14 cellular contexts compared by ENCODE assay signal in genomic region chr2:63057249-63058148, GRCh38. TPM values are rescaled to one million over a fixed set of nuclear protein-coding genes. Genes with fewer than 3 reads are reported as not detected.
DNase-seq lines count a peak whose midpoint lies in the region; ATAC-seq lines count a peak whose summit lies in the region.
"Had no signal": no experiment of that assay in that cellular context is flagged by ENCODE, and none has a peak within 500 bp of the region (broad histone marks: within the 10 kb centered on the region; RNA-seq: fewer than 3 reads in every experiment).

No MANE protein-coding gene starts in this region.

- H4K8ac ChIP-seq in mesendoderm (ENCODE audit: low read depth, low read length), result no peak overlapping the region

- no peak overlapping the region for H3K18ac ChIP-seq in mesendoderm (ENCODE audit: low read length)

- H3K23ac ChIP-seq in mesendoderm (ENCODE audit: low read length), result no peak overlapping the region

- H3K27ac Mint-ChIP-seq in CD4-positive, CD25-positive, alpha-beta regulatory T cell, result peak overlapping the region in 1 of 3 donors; percentile 16
- H3K27ac Mint-ChIP-seq in activated naive CD8-positive, alpha-beta T cell, result no peak overlapping the region

- no peaks in the 10 kb centered on the region for H3K36me3 Mint-ChIP-seq in CD4-positive, CD25-positive, alpha-beta regulatory T cell
- H3K36me3 Mint-ChIP-seq in activated naive CD8-positive, alpha-beta T cell, result peaks cover 4% of the 10 kb centered on the region

- no peak for DNase-seq in CD4-positive, CD25-positive, alpha-beta regulatory T cell
- DNase-seq in mesendoderm (peak; percentile 13), glomerular visceral epithelial cell (ENCODE audit: extremely low spot score) (no peak), KG1 (lab: John Stamatoyannopoulos, UW) (no peak)
- DNase-seq: brain microvascular endothelial cell, Calu3, NCI-H748 treated with DMSO at 0.1 percent for 48 hours, small intestine had no signal

- no peaks in the 10 kb centered on the region for H3K79me1 ChIP-seq in mesendoderm (ENCODE audit: low read length)

- no peak overlapping the region for H3K56ac ChIP-seq in mesendoderm (ENCODE audit: low read length)

- peaks cover 43% of the 10 kb centered on the region for H3K27me3 ChIP-seq in CD4-positive, CD25-positive, alpha-beta regulatory T cell (ENCODE audit: control insufficient read depth, insufficient read depth, low read length)
- H3K27me3 ChIP-seq in mesendoderm (ENCODE audit: insufficient read depth, low read length, poor library complexity), result peaks cover 68% of the 10 kb centered on the region
- H3K27me3 ChIP-seq: SJSA1 had no signal

- no peak overlapping the region for H2BK5ac ChIP-seq in mesendoderm (ENCODE audit: low read length)

- no peak overlapping the region for H4K5ac ChIP-seq in mesendoderm (ENCODE audit: low read length)

- peak overlapping the region; percentile 23 to 68 (median 48) for H3K4me3 Mint-ChIP-seq in CD4-positive, CD25-positive, alpha-beta regulatory T cell
- H3K4me3 Mint-ChIP-seq in activated naive CD8-positive, alpha-beta T cell, result peak overlapping the region; percentile 80

- no peaks in the 10 kb centered on the region for H3K79me2 ChIP-seq in mesendoderm (ENCODE audit: control insufficient read depth, insufficient read depth, low read length)

- H2BK120ac ChIP-seq in mesendoderm (ENCODE audit: low read depth, low read length), result no peak overlapping the region

- no peak overlapping the region for H3K27ac ChIP-seq in CD4-positive, CD25-positive, alpha-beta regulatory T cell (ENCODE audit: insufficient read depth, low read length, poor library complexity, severe bottlenecking)
- no peak overlapping the region for H3K27ac ChIP-seq in mesendoderm (ENCODE audit: low read depth, low read length)
- H3K27ac ChIP-seq: brain microvascular endothelial cell, SJSA1 had no signal

- H3K9me3 ChIP-seq in CD4-positive, CD25-positive, alpha-beta regulatory T cell (ENCODE audit: control insufficient read depth in 2 of 2, low read length in 2 of 2), result peaks cover 0 to 2% of the 10 kb centered on the region in 2 experiments
- H3K9me3 ChIP-seq: SJSA1 had no signal

- ATAC-seq in CD4-positive, CD25-positive, alpha-beta regulatory T cell (ENCODE audit: low read depth in 2 of 2), result no peak
- no peak for ATAC-seq in GM21619 (IDR thresholded peaks at IDR 0.05; ENCODE audit: unreplicated experiment)
- ATAC-seq in HG03039 (IDR thresholded peaks at IDR 0.05; ENCODE audit: unreplicated experiment), result no peak

- no peak overlapping the region for H2AK5ac ChIP-seq in mesendoderm (ENCODE audit: low read length)

- no CpG with 5 or more reads among the region's 35 CpGs for WGBS in mesendoderm (ENCODE audit: extremely low coverage, insufficient coverage, low lambda C conversion rate)

- H3K36me3 ChIP-seq in CD4-positive, CD25-positive, alpha-beta regulatory T cell (ENCODE audit: control insufficient read depth, insufficient read depth, low read length), result no peaks in the 10 kb centered on the region
- H3K36me3 ChIP-seq in mesendoderm (ENCODE audit: control insufficient read depth, insufficient read depth, low read length), result no peaks in the 10 kb centered on the region
- H3K36me3 ChIP-seq: brain microvascular endothelial cell had no signal

- no peak overlapping the region for H3K4me2 ChIP-seq in mesendoderm (ENCODE audit: low read length)

- no peak overlapping the region for H3K9ac ChIP-seq in mesendoderm (ENCODE audit: low read length)

- no peak overlapping the region for H3K4ac ChIP-seq in mesendoderm (ENCODE audit: low read depth, low read length)

- H2BK15ac ChIP-seq in mesendoderm (replicated peaks; ENCODE audit: low read depth), result no peak overlapping the region

- peaks cover 86% of the 10 kb centered on the region for H3K27me3 Mint-ChIP-seq in CD4-positive, CD25-positive, alpha-beta regulatory T cell
- H3K27me3 Mint-ChIP-seq in activated naive CD8-positive, alpha-beta T cell, result peaks cover 45% of the 10 kb centered on the region

- H3K4me1 ChIP-seq in CD4-positive, CD25-positive, alpha-beta regulatory T cell (ENCODE audit: control insufficient read depth, insufficient read depth, low read length, poor library complexity, severe bottlenecking), result peaks cover 58% of the 10 kb centered on the region
- H3K4me1 ChIP-seq in mesendoderm (ENCODE audit: control insufficient read depth, low read depth, low read length), result peaks cover 12% of the 10 kb centered on the region
- H3K4me1 ChIP-seq: SJSA1 had no signal

- peaks cover 0 to 9% (median 0%) of the 10 kb centered on the region in 7 donors for H3K9me3 Mint-ChIP-seq in CD4-positive, CD25-positive, alpha-beta regulatory T cell
- H3K9me3 Mint-ChIP-seq in activated naive CD8-positive, alpha-beta T cell (ENCODE audit: low read depth), result no peaks in the 10 kb centered on the region

- peaks cover 0 to 67% (median 38%) of the 10 kb centered on the region in 4 donors for H3K4me1 Mint-ChIP-seq in CD4-positive, CD25-positive, alpha-beta regulatory T cell
- peaks cover 58% of the 10 kb centered on the region for H3K4me1 Mint-ChIP-seq in activated naive CD8-positive, alpha-beta T cell (ENCODE audit: low read depth)

- H3K4me3 ChIP-seq in CD4-positive, CD25-positive, alpha-beta regulatory T cell (ENCODE audit: low read depth, low read length), result no peak overlapping the region
- H3K4me3 ChIP-seq in GM08714 (ENCODE audit: low read length), result peak overlapping the region; percentile 24; the same call in 1 of the 2 replicates
- no peak overlapping the region for H3K4me3 ChIP-seq in mesendoderm (ENCODE audit: low read length)
- H3K4me3 ChIP-seq: SJSA1 had no signal

RNA-seq across cellular contexts. Expression of gene OTX1, which starts 6.9 kb away (rescaled TPM):
- not detected for total RNA-seq in CD4-positive, CD25-positive, alpha-beta regulatory T cell
- not detected for polyA plus RNA-seq in CD4-positive, CD25-positive, alpha-beta regulatory T cell
- polyA plus RNA-seq in mesendoderm (2013, experiment 1 of 2), result 0.49 TPM
- polyA plus RNA-seq in mesendoderm (2013, experiment 2 of 2), result 0.39 TPM
- total RNA-seq: mucosa of gallbladder had no signal
- polyA plus RNA-seq: small intestine had no signal
